In genomic region chr4:183393446-183393845, GRCh38 we compare ENCODE assay signal across 23 cellular contexts.
"Had no signal": no experiment of that assay in that cellular context is flagged by ENCODE, and none has a peak within 500 bp of the region (broad histone marks: within the 10 kb centered on the region; RNA-seq: fewer than 3 reads in every experiment).

No MANE protein-coding gene starts in this region.

- H3K4me3 Mint-ChIP-seq: dendritic cell treated with granulocyte-macrophage colony-stimulating factor and Interleukin-4, amounts not matched to agents 40 ng/mL and 50 ng/mL, for 4 days; effector memory CD8-positive, alpha-beta T cell; endodermal cell; naive thymus-derived CD4-positive, alpha-beta T cell had no signal

- H3K36me3 ChIP-seq: colonic mucosa, esophagus squamous epithelium, gastrocnemius medialis, heart right ventricle, left lung, lower lobe of right lung had no signal

- H3K27ac Mint-ChIP-seq: dendritic cell treated with granulocyte-macrophage colony-stimulating factor and Interleukin-4, amounts not matched to agents 40 ng/mL and 50 ng/mL, for 4 days; effector memory CD8-positive, alpha-beta T cell; endodermal cell; naive thymus-derived CD4-positive, alpha-beta T cell had no signal

- H3K27ac ChIP-seq: colonic mucosa, epithelial cell of prostate, esophagus squamous epithelium, gastrocnemius medialis, heart right ventricle, lower lobe of right lung had no signal

- H3K36me3 Mint-ChIP-seq: naive thymus-derived CD4-positive, alpha-beta T cell had no signal

- H3K9me3 Mint-ChIP-seq: dendritic cell treated with granulocyte-macrophage colony-stimulating factor and Interleukin-4, amounts not matched to agents 40 ng/mL and 50 ng/mL, for 4 days; effector memory CD8-positive, alpha-beta T cell; endodermal cell; naive thymus-derived CD4-positive, alpha-beta T cell had no signal

- ATAC-seq: effector memory CD8-positive, alpha-beta T cell; esophagus mucosa; gastrocnemius medialis; heart right ventricle; left lung; left ventricle myocardium superior; lower lobe of right lung; naive thymus-derived CD4-positive, alpha-beta T cell had no signal

- H3K9me3 ChIP-seq: colonic mucosa, esophagus squamous epithelium, gastrocnemius medialis, heart right ventricle, left lung, lower lobe of right lung had no signal

- DNase-seq: colonic mucosa; cortex of kidney; effector CD8-positive, alpha-beta T cell; effector memory CD8-positive, alpha-beta T cell; endodermal cell; erythroblast; esophagus squamous epithelium; foreskin fibroblast; foreskin melanocyte; gastrocnemius medialis; glutamatergic neuron; head of caudate nucleus; heart right ventricle; hippocampal formation; left lung; left ventricle myocardium superior; lower lobe of right lung; mesenchymal stem cell; midbrain; naive thymus-derived CD4-positive, alpha-beta T cell had no signal

- H3K27me3 ChIP-seq: colonic mucosa, left lung had no signal

- H3K4me3 ChIP-seq: colonic mucosa, esophagus squamous epithelium, gastrocnemius medialis, heart right ventricle, left lung, lower lobe of right lung had no signal
